In genomic region chr15:78507831-78508160, GRCh38 we compare ENCODE assay signal across 8 cellular contexts. TPM values are rescaled to one million over a fixed set of nuclear protein-coding genes. Genes with fewer than 3 reads are reported as not detected.
DNase-seq lines count a peak whose midpoint lies in the region; ATAC-seq, FAIRE-seq and TF ChIP-seq lines count a peak whose summit lies in the region.

No MANE protein-coding gene starts in this region.

- dilution Hi-C loops in keratinocyte (cut with MboI; ENCODE audit: extremely low pct_ligation_motif_present, low sequenced_read_pairs): no loop called here

- H3K36me3 ChIP-seq in adipocyte (ENCODE audit: control insufficient read depth, insufficient read depth, low read length, severe bottlenecking) (no peaks in the 10 kb centered on the region), keratinocyte (ENCODE audit: control insufficient read depth in 2 of 2, extremely low read depth in 1 of 2, insufficient read depth in 2 of 2, low read length in 2 of 2) (no peaks in the 10 kb centered on the region), stomach smooth muscle (ENCODE audit: control insufficient read depth in 2 of 2, insufficient read depth in 2 of 2, low read length in 2 of 2) (no peaks in the 10 kb centered on the region)

- peak overlapping the region; percentile 96 for H3K4me2 ChIP-seq in keratinocyte (ENCODE audit: control insufficient read depth, extremely low read depth, insufficient read depth, low read depth, low read length)

- H4K20me1 ChIP-seq in keratinocyte (ENCODE audit: control insufficient read depth, extremely low read depth, insufficient read depth, low read length): no peaks in the 10 kb centered on the region

- TF ChIP-seq CTCF in keratinocyte (optimal IDR thresholded peaks at IDR 0.05 in 1 of 3, IDR thresholded peaks at IDR 0.05 in 1 of 3, conservative IDR thresholded peaks at IDR 0.05 in 1 of 3; ENCODE audit: extremely low read depth in 1 of 3, insufficient read depth in 2 of 3, low read length in 3 of 3): no peak

- H3K27ac ChIP-seq in keratinocyte (ENCODE audit: control insufficient read depth, insufficient read depth, low read length): peak overlapping the region; percentile 24
- peak overlapping the region; percentile 66 for H3K27ac ChIP-seq in stomach smooth muscle (ENCODE audit: low read length)

- ATAC-seq in HG03196 (IDR thresholded peaks at IDR 0.05; ENCODE audit: unreplicated experiment): peak; percentile 31

- H3K79me2 ChIP-seq in keratinocyte (ENCODE audit: control insufficient read depth, insufficient read depth, low read length): no peaks in the 10 kb centered on the region

- FAIRE-seq in keratinocyte (lab: Jason Lieb, UNC): no peak

- H3K9me3 ChIP-seq in adipocyte (ENCODE audit: control insufficient read depth, low read length) (no peaks in the 10 kb centered on the region), keratinocyte (ENCODE audit: control insufficient read depth, low read depth, low read length) (no peaks in the 10 kb centered on the region), stomach smooth muscle (ENCODE audit: control insufficient read depth in 2 of 2, low read length in 2 of 2) (no peaks in the 10 kb centered on the region)

- H3K9ac ChIP-seq in adipocyte (ENCODE audit: low read length): peak overlapping the region; percentile 83
- peak overlapping the region; percentile 70 for H3K9ac ChIP-seq in keratinocyte (ENCODE audit: control insufficient read depth, extremely low read depth, insufficient read depth, low read length)
- H3K9ac ChIP-seq in stomach smooth muscle (ENCODE audit: low read length in 2 of 2): peak overlapping the region; percentile 66 to 75

- intact Hi-C loops in posterior cingulate gyrus (cut with DNase I): loop anchor here (2.0 kb wide), 1 partner anchor 33 kb away; the partner anchor contains the start of gene PSMA4

- H2AFZ ChIP-seq in keratinocyte (ENCODE audit: control insufficient read depth, low read length): peak overlapping the region; percentile 99

- DNase-seq in NCI-H2171 treated with DMSO at 0.1 percent for 48 hours (lab: John Stamatoyannopoulos, UW): peak; percentile 44
- DNase-seq in NCI-H2171 (lab: John Stamatoyannopoulos, UW): no peak
- DNase-seq in adipocyte (ENCODE audit: low read depth): no peak
- DNase-seq in keratinocyte (ENCODE audit: low read depth, low spot score): no peak
- DNase-seq in activated CD8-positive, alpha-beta memory T cell treated with anti-CD3 and anti-CD28 coated beads for 24 hours: no peak
- no peak for DNase-seq in posterior cingulate gyrus

- peak overlapping the region; percentile 90 for H3K4me3 ChIP-seq in adipocyte (ENCODE audit: low read length)
- H3K4me3 ChIP-seq in keratinocyte (ENCODE audit: control insufficient read depth in 2 of 3, extremely low read depth in 1 of 3, insufficient read depth in 2 of 3, low read depth in 1 of 3, low read length in 3 of 3): peak overlapping the region; percentile 73 to 81 (median 78)
- H3K4me3 ChIP-seq in stomach smooth muscle (ENCODE audit: low read length in 2 of 2): peak overlapping the region; percentile 74 to 95

- H3K9me1 ChIP-seq in keratinocyte (ENCODE audit: control insufficient read depth, extremely low read depth, insufficient read depth, low read length): no peaks in the 10 kb centered on the region

- H3K4me1 ChIP-seq in adipocyte (ENCODE audit: control insufficient read depth, insufficient read depth, low read length) (peaks cover 6% of the 10 kb centered on the region), keratinocyte (ENCODE audit: control insufficient read depth, extremely low read depth, insufficient read depth, low read length) (peaks cover 9% of the 10 kb centered on the region), stomach smooth muscle (ENCODE audit: control insufficient read depth, insufficient read depth, low read length) (peaks cover 15% of the 10 kb centered on the region)

- H3K27me3 ChIP-seq in adipocyte (replicated peaks; ENCODE audit: control insufficient read depth, insufficient read depth, low read length) (no peaks in the 10 kb centered on the region), keratinocyte (ENCODE audit: control insufficient read depth, extremely low read depth, insufficient read depth, low read length) (no peaks in the 10 kb centered on the region), stomach smooth muscle (ENCODE audit: control insufficient read depth in 1 of 2, insufficient read depth in 2 of 2, low read length in 2 of 2) (no peaks in the 10 kb centered on the region)

RNA-seq across cellular contexts. Expression of gene HYKK, which starts 0.4 kb away (rescaled TPM):
- 1.9 to 3.9 TPM (median 2.2 TPM) in 3 replicates for polyA plus RNA-seq in keratinocyte
- 0.79 TPM for polyA plus RNA-seq in keratinocyte (2011; ENCODE audit: low read depth)
- 2.0 and 4.0 TPM in 2 replicates for polyA plus RNA-seq in keratinocyte (2011; cell fraction: cytosol; rRNA removed)
- polyA plus RNA-seq in keratinocyte (2011; cell fraction: nucleus; rRNA removed): 2.4 and 2.5 TPM in 2 replicates
- polyA plus RNA-seq in keratinocyte (2012; ENCODE audit: low replicate concordance): 1.6 and 2.2 TPM in 2 replicates
- polyA minus RNA-seq in keratinocyte: 0.66 to 2.6 TPM (median 1.6 TPM) in 3 replicates
- 2.3 TPM for polyA minus RNA-seq in keratinocyte (2011; cell fraction: cytosol; rRNA and poly(A)+ RNA removed)
- polyA minus RNA-seq in keratinocyte (2011; cell fraction: nucleus; rRNA and poly(A)+ RNA removed): 0.53 and 2.2 TPM in 2 replicates

RNA-seq across cellular contexts. Expression of gene PSMA4, which starts 32.4 kb away (rescaled TPM):
- 269 to 432 TPM (median 303 TPM) in 3 replicates for polyA plus RNA-seq in keratinocyte
- 124 TPM for polyA plus RNA-seq in keratinocyte (2011; ENCODE audit: low read depth)
- 248 and 423 TPM in 2 replicates for polyA plus RNA-seq in keratinocyte (2011; cell fraction: cytosol; rRNA removed)
- 178 and 281 TPM in 2 replicates for polyA plus RNA-seq in keratinocyte (2011; cell fraction: nucleus; rRNA removed)
- polyA plus RNA-seq in keratinocyte (2012; ENCODE audit: low replicate concordance): 223 and 264 TPM in 2 replicates
- polyA minus RNA-seq in keratinocyte: 8.2 to 189 TPM (median 81.7 TPM) in 3 replicates
- 90.7 TPM for polyA minus RNA-seq in keratinocyte (2011; cell fraction: cytosol; rRNA and poly(A)+ RNA removed)
- 38.6 and 60.1 TPM in 2 replicates for polyA minus RNA-seq in keratinocyte (2011; cell fraction: nucleus; rRNA and poly(A)+ RNA removed)

RNA-seq across cellular contexts. Expression of gene CHRNA5, which starts 57.5 kb away (rescaled TPM):
- polyA plus RNA-seq in keratinocyte: 3.7 to 10.0 TPM (median 8.0 TPM) in 3 replicates
- 1.2 TPM for polyA plus RNA-seq in keratinocyte (2011; ENCODE audit: low read depth)
- polyA plus RNA-seq in keratinocyte (2011; cell fraction: cytosol; rRNA removed): 1.9 and 4.9 TPM in 2 replicates
- 4.4 and 7.1 TPM in 2 replicates for polyA plus RNA-seq in keratinocyte (2011; cell fraction: nucleus; rRNA removed)
- 1.4 and 6.4 TPM in 2 replicates for polyA plus RNA-seq in keratinocyte (2012; ENCODE audit: low replicate concordance)
- polyA minus RNA-seq in keratinocyte: 1.2 to 3.0 TPM (median 2.8 TPM) in 3 replicates
- 0.96 TPM for polyA minus RNA-seq in keratinocyte (2011; cell fraction: cytosol; rRNA and poly(A)+ RNA removed)
- polyA minus RNA-seq in keratinocyte (2011; cell fraction: nucleus; rRNA and poly(A)+ RNA removed): 1.1 and 5.4 TPM in 2 replicates
